17 cellular contexts compared by ENCODE assay signal in the genomic region with DNA sequence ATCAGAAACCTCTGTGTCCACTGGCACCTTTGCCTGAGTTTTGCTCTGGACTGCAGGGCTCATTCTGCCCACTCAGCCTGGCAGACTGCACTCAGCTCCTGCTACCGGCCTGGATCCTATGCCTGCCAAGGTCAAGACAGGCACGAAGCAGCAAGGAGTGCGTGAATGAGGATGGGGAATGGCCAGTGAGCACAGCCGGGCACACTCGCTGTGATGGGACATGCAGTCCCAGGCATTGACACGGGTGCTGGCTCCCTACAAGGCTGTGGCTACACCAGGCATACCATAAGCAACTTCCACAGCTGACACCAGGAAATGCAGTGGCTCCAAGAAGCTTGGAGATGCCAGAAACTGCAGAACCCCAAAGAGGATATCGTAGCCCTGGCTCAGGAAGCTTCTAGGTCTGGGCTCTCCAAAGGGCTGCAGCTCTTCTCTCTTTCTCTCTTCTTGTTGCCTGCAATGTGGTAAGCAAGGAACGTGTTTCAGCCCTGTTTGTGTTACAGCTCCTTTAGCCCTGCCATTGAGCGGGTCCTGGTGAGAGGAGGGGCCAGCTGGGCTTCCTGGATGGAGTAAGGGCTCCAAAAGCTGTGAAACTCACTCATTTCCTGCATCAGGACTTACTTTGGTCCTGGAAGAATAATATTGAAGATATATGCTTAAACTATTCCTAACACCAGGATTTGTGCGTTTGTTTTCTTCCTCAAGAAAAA.
DNase-seq lines count a peak whose midpoint lies in the region; ATAC-seq, FAIRE-seq and TF ChIP-seq lines count a peak whose summit lies in the region.
"Had no signal": no experiment of that assay in that cellular context is flagged by ENCODE, and none has a peak within 500 bp of the region (broad histone marks: within the 10 kb centered on the region; RNA-seq: fewer than 3 reads in every experiment).

No MANE protein-coding gene starts in this region.

- H3K79me2 ChIP-seq in Karpas-422 (ENCODE audit: low read length) (no peaks in the 10 kb centered on the region), hepatocyte (no peaks in the 10 kb centered on the region)

- WGBS in hepatocyte (ENCODE audit: low lambda C conversion rate, missing lambda C conversion rate): 63% methylated on average over 10 of the region's 10 CpGs
- WGBS in pancreas, 2 donors: 43 to 52% methylated on average over 10 of the region's 10 CpGs

- H3K9me3 ChIP-seq in BLaER1 (peaks cover 47% of the 10 kb centered on the region), Karpas-422 (ENCODE audit: low read length) (peaks cover 18% of the 10 kb centered on the region; the same call in 1 of the 2 replicates), hepatocyte (ENCODE audit: low read depth) (no peaks in the 10 kb centered on the region), pancreas (no peaks in the 10 kb centered on the region)
- H3K9me3 ChIP-seq: BE2C, Peyer's patch had no signal

- DNase-seq in Karpas-422 (no peak), hepatocyte (ENCODE audit: low spot score) (no peak), pancreas (no peak), GM13976 (ENCODE audit: low spot score) (no peak), ureter (ENCODE audit: low spot score) (no peak), WTC11 (ENCODE audit: low spot score) (no peak)
- no peak for DNase-seq in activated naive CD8-positive, alpha-beta T cell treated with anti-CD3 and anti-CD28 coated beads, Interleukin-2, amount 50 U/mL, for 24 hours
- DNase-seq: BE2C, DND-41, GOT3, NCI-H1092 treated with DMSO at 0.1 percent for 48 hours, NCI-H146, Peyer's patch had no signal

- ATAC-seq in pancreas: peak; percentile 21 to 68 (median 46)
- no peak for ATAC-seq in activated naive CD8-positive, alpha-beta T cell treated with anti-CD3 and anti-CD28 coated beads, Interleukin-2, amount 50 U/mL, for 24 hours
- no peak for ATAC-seq in WTC11
- ATAC-seq: HCT116 had no signal

- H3K27me3 Mint-ChIP-seq in activated naive CD8-positive, alpha-beta T cell treated with anti-CD3 and anti-CD28 coated beads, Interleukin-2, amount 50 U/mL, for 24 hours: no peaks in the 10 kb centered on the region
- H3K27me3 Mint-ChIP-seq in WTC11 (ENCODE audit: low read depth): no peaks in the 10 kb centered on the region; the same call in 1 of the 2 replicates
- H3K27me3 Mint-ChIP-seq: IgD-negative memory B cell had no signal

- peak overlapping the region; percentile 42; the same call in 1 of the 2 replicates for H2AFZ ChIP-seq in Karpas-422 (ENCODE audit: low read length)
- H2AFZ ChIP-seq in hepatocyte: peak overlapping the region; percentile 29

- H3K27ac Mint-ChIP-seq in activated naive CD8-positive, alpha-beta T cell treated with anti-CD3 and anti-CD28 coated beads, Interleukin-2, amount 50 U/mL, for 24 hours: no peak overlapping the region
- H3K27ac Mint-ChIP-seq in WTC11: no peak overlapping the region
- H3K27ac Mint-ChIP-seq: IgD-negative memory B cell had no signal

- H3K4me1 ChIP-seq in BLaER1: peaks cover 21% of the 10 kb centered on the region
- H3K4me1 ChIP-seq in Karpas-422 (ENCODE audit: low read length): peaks cover 6% of the 10 kb centered on the region; the same call in 1 of the 2 replicates
- peaks cover 7% of the 10 kb centered on the region for H3K4me1 ChIP-seq in hepatocyte (ENCODE audit: insufficient read depth)
- H3K4me1 ChIP-seq in pancreas: peaks cover 0 to 6% (median 0%) of the 10 kb centered on the region in 3 donors
- H3K4me1 ChIP-seq: BE2C, Peyer's patch had no signal

- H3K4me3 ChIP-seq in BLaER1 (no peak overlapping the region; the same call in 1 of the 2 replicates), Karpas-422 (ENCODE audit: low read length) (no peak overlapping the region), hepatocyte (no peak overlapping the region), pancreas (no peak overlapping the region)
- H3K4me3 ChIP-seq: Peyer's patch had no signal

- no peak overlapping the region for H3K4me3 Mint-ChIP-seq in activated naive CD8-positive, alpha-beta T cell treated with anti-CD3 and anti-CD28 coated beads, Interleukin-2, amount 50 U/mL, for 24 hours
- H3K4me3 Mint-ChIP-seq in WTC11: no peak overlapping the region
- H3K4me3 Mint-ChIP-seq: IgD-negative memory B cell had no signal

- no peaks in the 10 kb centered on the region for H3K9me2 ChIP-seq in Karpas-422 (replicated peaks; ENCODE audit: insufficient read depth, low read length)
- H3K9me2 ChIP-seq in hepatocyte (replicated peaks; ENCODE audit: insufficient read depth): no peaks in the 10 kb centered on the region

- 0 out of 2 replicates have a peak overlapping the region, but pooled peaks have one; percentile 28 for H3K27ac ChIP-seq in BLaER1
- no peak overlapping the region for H3K27ac ChIP-seq in Karpas-422 (ENCODE audit: low read length)
- H3K27ac ChIP-seq in hepatocyte: peak overlapping the region; percentile 49
- H3K27ac ChIP-seq in pancreas: no peak overlapping the region
- H3K27ac ChIP-seq: Peyer's patch had no signal

- no peak for TF ChIP-seq CTCF in hepatocyte (IDR thresholded peaks at IDR 0.05; ENCODE audit: poor library complexity)
- TF ChIP-seq CTCF in pancreas (IDR thresholded peaks at IDR 0.05): no peak
- no peak for TF ChIP-seq CTCF in GM13976 (IDR thresholded peaks at IDR 0.05; ENCODE audit: borderline replicate concordance, control extremely low read depth, extremely low read depth, insufficient read depth, missing control alignments)
- no peak for TF ChIP-seq CTCF in WTC11 (IDR thresholded peaks at IDR 0.05)

- peak overlapping the region; percentile 65 for H3K4me2 ChIP-seq in BLaER1
- peak overlapping the region; percentile 7 for H3K4me2 ChIP-seq in Karpas-422 (ENCODE audit: low read depth, low read length, poor library complexity, severe bottlenecking)
- H3K4me2 ChIP-seq in hepatocyte: peak overlapping the region; percentile 59

- CTCF ChIA-PET in WTC11 (lab: Charles Lee): no interaction called here

- H4K20me1 ChIP-seq in BLaER1 (no peaks in the 10 kb centered on the region), Karpas-422 (ENCODE audit: insufficient read depth, low read depth, low read length) (no peaks in the 10 kb centered on the region), hepatocyte (ENCODE audit: insufficient read depth, poor library complexity, severe bottlenecking) (no peaks in the 10 kb centered on the region)

- FAIRE-seq in pancreas (lab: Jason Lieb, UNC): no peak
- FAIRE-seq: A204.1 had no signal

- intact Hi-C loops in pancreas (cut with DNase I): no loop called here

- H3K36me3 ChIP-seq in BLaER1 (no peaks in the 10 kb centered on the region), Karpas-422 (ENCODE audit: insufficient read depth, low read length) (no peaks in the 10 kb centered on the region), hepatocyte (replicated peaks; ENCODE audit: insufficient read depth, low read depth) (no peaks in the 10 kb centered on the region), pancreas (no peaks in the 10 kb centered on the region)
- H3K36me3 ChIP-seq: BE2C, Peyer's patch had no signal

- in situ Hi-C loops in GM13976 (cut with MboI; ENCODE audit: low sequenced_read_pairs, unreplicated experiment): no loop called here

- H3K9ac ChIP-seq in BLaER1 (no peak overlapping the region), Karpas-422 (ENCODE audit: low read length) (no peak overlapping the region)

- peaks cover 17% of the 10 kb centered on the region for H3K9me3 Mint-ChIP-seq in activated naive CD8-positive, alpha-beta T cell treated with anti-CD3 and anti-CD28 coated beads, Interleukin-2, amount 50 U/mL, for 24 hours
- H3K9me3 Mint-ChIP-seq in WTC11: peaks cover 32% of the 10 kb centered on the region

- H3K27me3 ChIP-seq in BLaER1 (no peaks in the 10 kb centered on the region), Karpas-422 (ENCODE audit: low read length) (no peaks in the 10 kb centered on the region), hepatocyte (no peaks in the 10 kb centered on the region), pancreas (no peaks in the 10 kb centered on the region)
- H3K27me3 ChIP-seq: BE2C, Peyer's patch had no signal

- H3K36me3 Mint-ChIP-seq in activated naive CD8-positive, alpha-beta T cell treated with anti-CD3 and anti-CD28 coated beads, Interleukin-2, amount 50 U/mL, for 24 hours (ENCODE audit: low read depth): peaks cover 3% of the 10 kb centered on the region
- H3K36me3 Mint-ChIP-seq in WTC11: peaks cover 19% of the 10 kb centered on the region
- H3K36me3 Mint-ChIP-seq: IgD-negative memory B cell had no signal

- H3K4me1 Mint-ChIP-seq in activated naive CD8-positive, alpha-beta T cell treated with anti-CD3 and anti-CD28 coated beads, Interleukin-2, amount 50 U/mL, for 24 hours: no peaks in the 10 kb centered on the region
- H3K4me1 Mint-ChIP-seq in WTC11: no peaks in the 10 kb centered on the region

- POLR2A ChIA-PET in WTC11 (lab: Charles Lee): no interaction called here

TF ChIP-seq in WTC11, 78 proteins besides CTCF, POLR2A, EP300 and RAD21 (continues in another document):
- TF ChIP-seq, protein P1, sequence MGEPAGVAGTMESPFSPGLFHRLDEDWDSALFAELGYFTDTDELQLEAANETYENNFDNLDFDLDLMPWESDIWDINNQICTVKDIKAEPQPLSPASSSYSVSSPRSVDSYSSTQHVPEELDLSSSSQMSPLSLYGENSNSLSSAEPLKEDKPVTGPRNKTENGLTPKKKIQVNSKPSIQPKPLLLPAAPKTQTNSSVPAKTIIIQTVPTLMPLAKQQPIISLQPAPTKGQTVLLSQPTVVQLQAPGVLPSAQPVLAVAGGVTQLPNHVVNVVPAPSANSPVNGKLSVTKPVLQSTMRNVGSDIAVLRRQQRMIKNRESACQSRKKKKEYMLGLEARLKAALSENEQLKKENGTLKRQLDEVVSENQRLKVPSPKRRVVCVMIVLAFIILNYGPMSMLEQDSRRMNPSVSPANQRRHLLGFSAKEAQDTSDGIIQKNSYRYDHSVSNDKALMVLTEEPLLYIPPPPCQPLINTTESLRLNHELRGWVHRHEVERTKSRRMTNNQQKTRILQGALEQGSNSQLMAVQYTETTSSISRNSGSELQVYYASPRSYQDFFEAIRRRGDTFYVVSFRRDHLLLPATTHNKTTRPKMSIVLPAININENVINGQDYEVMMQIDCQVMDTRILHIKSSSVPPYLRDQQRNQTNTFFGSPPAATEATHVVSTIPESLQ (CRISPR knock-in tag; IDR thresholded peaks at IDR 0.05): no peak
- TF ChIP-seq MXD4 (CRISPR knock-in tag; IDR thresholded peaks at IDR 0.05; ENCODE audit: borderline replicate concordance) (no peak), OVOL2 (CRISPR knock-in tag; IDR thresholded peaks at IDR 0.05; ENCODE audit: borderline replicate concordance) (no peak), FOXJ3 (CRISPR knock-in tag; IDR thresholded peaks at IDR 0.05; ENCODE audit: borderline replicate concordance) (no peak), IRF2 (CRISPR knock-in tag; IDR thresholded peaks at IDR 0.05; ENCODE audit: borderline replicate concordance, low read depth) (no peak)

Comparison
In these comparisons a context has a peak if more than half of its experiments do, and no peak if none do; other contexts are left out.
1. H3K27ac ChIP-seq: peak in BLaER1 (single experiment) and hepatocyte (single experiment); none in Karpas-422 (single experiment) and pancreas (0 of 4).
2. H3K4me2 ChIP-seq: peak in every context shown above with its lines; median percentile 65 in BLaER1; 59 in hepatocyte; 7 in Karpas-422.
3. ATAC-seq: peak in pancreas (4 of 4); none in activated naive CD8-positive, alpha-beta T cell treated with anti-CD3 and anti-CD28 coated beads, Interleukin-2, amount 50 U/mL, for 24 hours (single experiment) and WTC11 (single experiment).